23 cellular contexts compared by ENCODE assay signal in genomic region chr16:86101135-86101911, GRCh38.
DNase-seq lines count a peak whose midpoint lies in the region; ATAC-seq and TF ChIP-seq lines count a peak whose summit lies in the region.
"Had no signal": no experiment of that assay in that cellular context is flagged by ENCODE, and none has a peak within 500 bp of the region (broad histone marks: within the 10 kb centered on the region; RNA-seq: fewer than 3 reads in every experiment).

No MANE protein-coding gene starts in this region.

- no peak for TF ChIP-seq EP300 in transverse colon (IDR thresholded peaks at IDR 0.05; ENCODE audit: low read depth)

- H3K36me3 Mint-ChIP-seq in nephron (ENCODE audit: low read depth), result no peaks in the 10 kb centered on the region
- no peaks in the 10 kb centered on the region for H3K36me3 Mint-ChIP-seq in activated T-helper 17 cell treated with anti-CD3 and anti-CD28 coated beads, Interleukin-2, amount 50 U/mL, for 72 hours (ENCODE audit: low read depth)

- H3K4me2 ChIP-seq in fibroblast of lung (ENCODE audit: extremely low read depth, insufficient read depth, low read length), result peak overlapping the region; percentile 8
- H3K4me2 ChIP-seq: SK-N-SH had no signal

- intact Hi-C loops in transverse colon (cut with DNase I; ENCODE audit: low total_unique reads), result no loop called here

- peaks cover 24% of the 10 kb centered on the region for H3K4me1 Mint-ChIP-seq in nephron
- peaks cover 5% of the 10 kb centered on the region for H3K4me1 Mint-ChIP-seq in activated T-helper 17 cell treated with anti-CD3 and anti-CD28 coated beads, Interleukin-2, amount 50 U/mL, for 72 hours

- H2AFZ ChIP-seq in fibroblast of lung (ENCODE audit: low read length), result no peak overlapping the region

- DNase-seq in activated effector memory CD4-positive, alpha-beta T cell treated with anti-CD3 and anti-CD28 coated beads, Interleukin-2, amount 50 U/mL, for 16 hours, result peak; percentile 34
- DNase-seq in activated effector memory CD4-positive, alpha-beta T cell treated with Interleukin-2 at 50 U/mL for 16 hours, result no peak
- DNase-seq in fibroblast of lung (ENCODE audit: low read depth in 2 of 2) (no peak), transverse colon (no peak), NCI-H1092 (lab: John Stamatoyannopoulos, UW) (no peak)
- DNase-seq: 8988T; CD4-positive, alpha-beta T cell; GF-D8; HFFc6; Kasumi-1; MG63; NCI-H1048; NCI-H146; NCI-H2081 treated with DMSO at 0.1 percent for 48 hours; NCI-H510A; NCI-H748 treated with DMSO at 0.1 percent for 48 hours; NK-92 treated with Interleukin-12 subunit alpha and Interleukin-12 subunit beta, amount 100 ng/mL, for 24 hours; Right ventricle myocardium superior; SK-N-SH had no signal

- H3K4me3 ChIP-seq in fibroblast of lung (replicated peaks in 1 of 4; ENCODE audit: control extremely low read depth in 1 of 4, insufficient read depth in 1 of 4, low read depth in 3 of 4, low read length in 4 of 4) (no peak overlapping the region), transverse colon (no peak overlapping the region)
- H3K4me3 ChIP-seq: MG63 had no signal

- WGBS in transverse colon (ENCODE audit: low coverage in 1 of 2), 2 donors, result 69% methylated on average over 19 of the region's 20 CpGs; no CpG with 5 or more reads in 1 of the 2 donors

- no peak overlapping the region for H3K9ac ChIP-seq in fibroblast of lung (ENCODE audit: insufficient read depth, low read length)
- H3K9ac ChIP-seq: SK-N-SH had no signal

- no peak for ATAC-seq in HG03432 (IDR thresholded peaks at IDR 0.05; ENCODE audit: unreplicated experiment)
- no peak for ATAC-seq in activated T-helper 17 cell treated with anti-CD3 and anti-CD28 coated beads, Interleukin-2, amount 50 U/mL, for 72 hours (replicated peaks)

- in situ Hi-C loops in transverse colon (cut with MboI; ENCODE audit: low pct_ligation_motif_present in 1 of 4, low pct_unique_long_range_greater_than_20kb in 1 of 4, low sequenced_read_pairs in 3 of 4), result no loop called here

- TF ChIP-seq CTCF in fibroblast of lung (conservative IDR thresholded peaks at IDR 0.05 in 1 of 2, IDR thresholded peaks at IDR 0.05 in 1 of 2; ENCODE audit: low read depth in 1 of 2, low read length in 2 of 2) (no peak), nephron (IDR thresholded peaks at IDR 0.05; ENCODE audit: unreplicated experiment in 3 of 3) (no peak), transverse colon (IDR thresholded peaks at IDR 0.05) (no peak)

- no peak overlapping the region for H3K27ac ChIP-seq in fibroblast of lung (ENCODE audit: insufficient read depth, low read length)
- peak overlapping the region in 3 of 4 donors; percentile 10 to 26 (median 19) for H3K27ac ChIP-seq in transverse colon

- H3K9me3 ChIP-seq in fibroblast of lung (ENCODE audit: control insufficient read depth, insufficient read depth, low read depth, low read length) (no peaks in the 10 kb centered on the region), transverse colon (no peaks in the 10 kb centered on the region)
- H3K9me3 ChIP-seq: MG63, SK-N-SH had no signal

- no peak for TF ChIP-seq POLR2A in transverse colon (IDR thresholded peaks at IDR 0.05)

- no peaks in the 10 kb centered on the region for H3K36me3 ChIP-seq in fibroblast of lung (ENCODE audit: control insufficient read depth, insufficient read depth, low read length)
- no peaks in the 10 kb centered on the region for H3K36me3 ChIP-seq in transverse colon
- H3K36me3 ChIP-seq: MG63 had no signal

- H3K27me3 ChIP-seq in fibroblast of lung (ENCODE audit: control insufficient read depth, insufficient read depth, low read length) (peaks cover 4% of the 10 kb centered on the region), transverse colon (no peaks in the 10 kb centered on the region)
- H3K27me3 ChIP-seq: MG63 had no signal

- peak overlapping the region; percentile 19 to 87 (median 48) for H3K27ac Mint-ChIP-seq in nephron
- no peak overlapping the region for H3K27ac Mint-ChIP-seq in activated T-helper 17 cell treated with anti-CD3 and anti-CD28 coated beads, Interleukin-2, amount 50 U/mL, for 72 hours
- H3K27ac Mint-ChIP-seq: CD4-positive, alpha-beta T cell; HFFc6 had no signal

- H3K79me2 ChIP-seq in fibroblast of lung (ENCODE audit: control insufficient read depth, insufficient read depth, low read length), result no peaks in the 10 kb centered on the region

- H4K20me1 ChIP-seq in fibroblast of lung (ENCODE audit: control insufficient read depth, extremely low read depth, insufficient read depth, low read length), result no peaks in the 10 kb centered on the region

- H3K9me3 Mint-ChIP-seq in nephron, result peaks cover 12% of the 10 kb centered on the region
- peaks cover 5% of the 10 kb centered on the region for H3K9me3 Mint-ChIP-seq in activated T-helper 17 cell treated with anti-CD3 and anti-CD28 coated beads, Interleukin-2, amount 50 U/mL, for 72 hours
- H3K9me3 Mint-ChIP-seq: CD4-positive, alpha-beta T cell; HFFc6 had no signal

- peak overlapping the region in 1 of 3 experiments; percentile 17 for H3K4me3 Mint-ChIP-seq in nephron
- H3K4me3 Mint-ChIP-seq in activated T-helper 17 cell treated with anti-CD3 and anti-CD28 coated beads, Interleukin-2, amount 50 U/mL, for 72 hours, result no peak overlapping the region
- H3K4me3 Mint-ChIP-seq: CD4-positive, alpha-beta T cell; HFFc6 had no signal

- no peaks in the 10 kb centered on the region for H3K4me1 ChIP-seq in fibroblast of lung (ENCODE audit: control insufficient read depth, extremely low read depth, insufficient read depth, low read length)
- peaks cover 0 to 18% (median 6%) of the 10 kb centered on the region in 4 donors for H3K4me1 ChIP-seq in transverse colon
- H3K4me1 ChIP-seq: Caco-2 had no signal

- H3K27me3 Mint-ChIP-seq in nephron (ENCODE audit: low read depth), result peaks cover 58% of the 10 kb centered on the region
- peaks cover 12% of the 10 kb centered on the region for H3K27me3 Mint-ChIP-seq in activated T-helper 17 cell treated with anti-CD3 and anti-CD28 coated beads, Interleukin-2, amount 50 U/mL, for 72 hours
